In the genomic region with DNA sequence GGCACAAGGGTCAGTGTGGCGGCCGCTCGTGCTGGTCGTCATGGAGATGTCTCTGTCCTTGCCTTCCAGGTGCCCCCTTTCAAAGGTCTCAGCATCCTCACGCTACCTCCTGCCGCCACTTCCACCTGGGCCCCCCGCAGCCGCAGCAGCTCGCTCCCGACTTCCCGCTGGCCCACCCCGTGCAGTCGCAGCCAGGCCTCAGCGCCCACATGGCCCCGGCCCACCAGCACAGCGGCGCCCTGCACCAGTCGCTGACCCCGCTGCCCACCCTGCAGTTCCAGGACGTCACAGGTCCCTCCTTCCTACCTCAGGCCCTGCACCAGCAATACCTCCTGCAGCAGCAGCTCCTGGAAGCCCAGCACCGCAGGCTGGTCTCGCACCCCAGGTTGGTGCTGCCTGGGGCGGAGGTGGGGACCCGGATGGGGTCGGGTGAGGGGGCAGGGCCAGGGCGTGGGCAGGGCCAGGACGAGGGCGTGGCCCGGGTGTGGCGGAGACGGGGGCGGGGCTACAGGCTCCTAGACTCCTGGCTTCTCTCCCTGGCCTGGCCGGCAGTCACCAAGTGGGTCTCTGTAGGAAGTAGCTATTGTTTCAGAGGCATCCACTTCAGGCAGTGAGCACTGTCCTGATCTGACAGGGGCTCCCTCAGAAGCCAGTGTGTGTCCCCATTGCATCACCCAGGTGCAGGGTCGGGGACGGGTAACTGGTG, we compare ENCODE assay signal across 1 cellular context.
A peak's percentile ranks its signal among the peaks of the same experiment; 100 is the strongest.
TF ChIP-seq lines count a peak whose summit lies in the region.

No MANE protein-coding gene starts in this region.

TF ChIP-seq in K562, 482 proteins besides CTCF, POLR2A, EP300 and RAD21 (continued from another document):
- TF ChIP-seq, protein P1, sequence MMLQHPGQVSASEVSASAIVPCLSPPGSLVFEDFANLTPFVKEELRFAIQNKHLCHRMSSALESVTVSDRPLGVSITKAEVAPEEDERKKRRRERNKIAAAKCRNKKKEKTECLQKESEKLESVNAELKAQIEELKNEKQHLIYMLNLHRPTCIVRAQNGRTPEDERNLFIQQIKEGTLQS (IDR thresholded peaks at IDR 0.05): peak; percentile 34; the same call in 1 of the 2 replicates
- TF ChIP-seq, protein P1 (CRISPR knock-in tag; conservative IDR thresholded peaks at IDR 0.05): no peak
